Comparison of ENCODE assay signal across 12 cellular contexts in genomic region chr5:757346-757930, GRCh38. TPM values are rescaled to one million over a fixed set of nuclear protein-coding genes. Genes with fewer than 3 reads are reported as not detected.
DNase-seq lines count a peak whose midpoint lies in the region; ATAC-seq, FAIRE-seq and TF ChIP-seq lines count a peak whose summit lies in the region.
"Had no signal": no experiment of that assay in that cellular context is flagged by ENCODE, and none has a peak within 500 bp of the region (broad histone marks: within the 10 kb centered on the region; RNA-seq: fewer than 3 reads in every experiment).

No MANE protein-coding gene starts in this region.

- ATAC-seq in Right ventricle myocardium inferior, result peak; percentile 0
- ATAC-seq in GM21717 (IDR thresholded peaks at IDR 0.05; ENCODE audit: unreplicated experiment), result no peak
- ATAC-seq: K562 had no signal

- no peak overlapping the region for H2AFZ ChIP-seq in neural progenitor cell (replicated peaks)

- peaks cover 0 to 7% (median 0%) of the 10 kb centered on the region in 11 experiments; a peak in 2 of 22 replicates for H4K20me1 ChIP-seq in BLaER1 treated with 17β-estradiol and CSF1 and Interleukin-3, amounts not matched to agents 10 nM and 100 nM
- no peaks in the 10 kb centered on the region for H4K20me1 ChIP-seq in neural progenitor cell (ENCODE audit: low read depth)

- no peak overlapping the region for H3K4me3 ChIP-seq in BLaER1 treated with 17β-estradiol and CSF1 and Interleukin-3, amounts not matched to agents 10 nM and 100 nM
- no peak overlapping the region for H3K4me3 ChIP-seq in neural progenitor cell
- no peak overlapping the region for H3K4me3 ChIP-seq in testis
- H3K4me3 ChIP-seq: K562, spleen had no signal

- peak overlapping the region; percentile 96 for H3K27ac Mint-ChIP-seq in neural progenitor cell

- H3K9me3 ChIP-seq in BLaER1 treated with 17β-estradiol and CSF1 and Interleukin-3, amounts not matched to agents 10 nM and 100 nM (replicated peaks in 1 of 11), result no peaks in the 10 kb centered on the region
- H3K9me3 ChIP-seq in neural progenitor cell (ENCODE audit: low read depth), result no peaks in the 10 kb centered on the region
- no peaks in the 10 kb centered on the region for H3K9me3 ChIP-seq in testis
- H3K9me3 ChIP-seq: spleen had no signal

- H3K4me1 ChIP-seq in BLaER1 treated with 17β-estradiol and CSF1 and Interleukin-3, amounts not matched to agents 10 nM and 100 nM, result peaks cover 0 to 24% (median 14%) of the 10 kb centered on the region in 10 experiments; a peak in 12 of 20 replicates
- H3K4me1 ChIP-seq in neural progenitor cell (peaks cover 28% of the 10 kb centered on the region), testis (no peaks in the 10 kb centered on the region)

- intact Hi-C loops in Right ventricle myocardium inferior (cut with DNase I) (loop anchor here (5.0 kb wide), 1 partner anchor 85 kb away; no protein-coding TSS in a partner anchor), testis (cut with DNase I; ENCODE audit: low total_unique reads) (no loop called here)

- no peak for FAIRE-seq in H54 (lab: Jason Lieb, UNC)
- FAIRE-seq: astrocyte, K562 had no signal

- DNase-seq in H54 (ENCODE audit: insufficient read length, low spot score) (peak; percentile 6), Right ventricle myocardium inferior (ENCODE audit: missing footprints) (no peak), neural progenitor cell (ENCODE audit: low spot score) (peak; percentile 27), testis (no peak), superior temporal gyrus (ENCODE audit: extremely low spot score) (no peak), NOMO-1 treated with dmso at 0.1 percent for 144 hours (lab: John Stamatoyannopoulos, UW; ENCODE audit: unreplicated experiment) (no peak)
- DNase-seq: spleen had no signal

- no peak for TF ChIP-seq CTCF in neural progenitor cell (IDR thresholded peaks at IDR 0.05)
- TF ChIP-seq CTCF in testis (IDR thresholded peaks at IDR 0.05), result no peak

- H3K36me3 Mint-ChIP-seq in neural progenitor cell, result no peaks in the 10 kb centered on the region

- H3K79me2 ChIP-seq in neural progenitor cell (ENCODE audit: low read depth), result no peaks in the 10 kb centered on the region

- H3K4me2 ChIP-seq in BLaER1 treated with 17β-estradiol and CSF1 and Interleukin-3, amounts not matched to agents 10 nM and 100 nM, result peak overlapping the region in 8 of 11 experiments; percentile 15 to 46 (median 39); a peak in 9 of 22 replicates
- peak overlapping the region; percentile 25 for H3K4me2 ChIP-seq in neural progenitor cell

- H3K9ac ChIP-seq in BLaER1 treated with 17β-estradiol and CSF1 and Interleukin-3, amounts not matched to agents 10 nM and 100 nM, result no peak overlapping the region
- H3K9ac ChIP-seq in neural progenitor cell, result no peak overlapping the region

- H3F3A ChIP-seq in neural progenitor cell (ENCODE audit: low read depth), result no peaks in the 10 kb centered on the region

- H3K36me3 ChIP-seq in BLaER1 treated with 17β-estradiol and CSF1 and Interleukin-3, amounts not matched to agents 10 nM and 100 nM, result no peaks in the 10 kb centered on the region
- H3K36me3 ChIP-seq in neural progenitor cell (no peaks in the 10 kb centered on the region), testis (ENCODE audit: low read depth, missing control alignments) (no peaks in the 10 kb centered on the region)

- H3K9me3 Mint-ChIP-seq in neural progenitor cell, result no peaks in the 10 kb centered on the region

- WGBS in testis, 2 donors, result 76 to 81% methylated on average over 15 of the region's 15 CpGs

- peaks cover 12% of the 10 kb centered on the region for H3K27me3 Mint-ChIP-seq in neural progenitor cell (ENCODE audit: insufficient read depth, low read depth)

- no peaks in the 10 kb centered on the region for H3K27me3 ChIP-seq in BLaER1 treated with 17β-estradiol and CSF1 and Interleukin-3, amounts not matched to agents 10 nM and 100 nM
- no peaks in the 10 kb centered on the region for H3K27me3 ChIP-seq in neural progenitor cell
- no peaks in the 10 kb centered on the region for H3K27me3 ChIP-seq in testis

- H3K27ac ChIP-seq in BLaER1 treated with 17β-estradiol and CSF1 and Interleukin-3, amounts not matched to agents 10 nM and 100 nM, result no peak overlapping the region
- H3K27ac ChIP-seq in neural progenitor cell (no peak overlapping the region), testis (no peak overlapping the region)

- H3K4me1 Mint-ChIP-seq in neural progenitor cell, result peaks cover 36% of the 10 kb centered on the region

- TF ChIP-seq POLR2A in H54 (IDR thresholded peaks at IDR 0.05; ENCODE audit: low read depth, low read length) (no peak), testis (IDR thresholded peaks at IDR 0.05) (no peak)

- peak overlapping the region; percentile 56 for H3K4me3 Mint-ChIP-seq in neural progenitor cell

RNA-seq across cellular contexts. Expression of gene ZDHHC11B, which starts 27.1 kb away (rescaled TPM):
- total RNA-seq in Right ventricle myocardium inferior (14.7 TPM), neural progenitor cell (ENCODE audit: low replicate concordance) (0.25 and 0.60 TPM in 2 replicates), testis (1 to 10 TPM; 3.0 to 9.0 TPM)
- polyA plus RNA-seq in testis (ENCODE audit: insufficient read depth, low read depth, low replicate concordance), result 4.6 TPM
- total RNA-seq: epithelial cell of proximal tubule had no signal

Comparison
In these comparisons a context has a peak if more than half of its experiments do, and no peak if none do; other contexts are left out.
1. DNase-seq: peak in H54 (single experiment) and neural progenitor cell (single experiment); none in Right ventricle myocardium inferior (single experiment), testis (single experiment), superior temporal gyrus (single experiment) and NOMO-1 treated with dmso at 0.1 percent for 144 hours (single experiment).